In the genomic region with DNA sequence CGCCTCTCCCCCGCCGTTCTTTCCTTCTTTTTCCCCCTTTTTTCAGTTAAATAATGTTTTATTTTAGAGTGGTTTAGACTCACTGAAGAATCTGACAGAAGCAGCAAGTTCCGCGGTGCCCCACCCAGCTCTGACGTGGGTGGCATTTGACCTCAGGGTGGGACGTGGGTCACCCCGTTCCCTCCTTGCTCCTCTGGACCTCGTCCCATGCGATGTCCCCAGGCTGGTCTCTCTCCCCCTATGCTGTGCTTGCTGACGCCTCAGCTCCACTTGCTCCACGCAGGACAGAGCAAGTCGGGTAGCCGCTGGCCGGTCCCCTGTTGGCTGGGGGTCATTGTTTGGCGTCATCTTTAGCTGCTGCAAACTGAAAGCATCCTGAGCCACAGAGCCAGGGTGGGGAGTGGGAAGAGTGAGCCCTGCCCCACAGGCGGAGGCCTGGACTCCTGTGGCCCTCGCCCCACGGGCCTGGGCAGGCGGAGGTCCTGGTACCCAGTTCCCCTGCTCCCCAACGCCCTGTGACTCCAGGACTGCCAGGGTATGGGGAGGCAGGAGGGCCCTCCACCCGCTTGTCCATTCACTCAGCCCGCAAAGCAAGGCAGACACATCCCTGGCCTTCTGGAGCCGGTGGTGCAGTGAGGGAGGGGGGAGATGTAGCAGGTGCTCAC, we compare ENCODE assay signal across 24 cellular contexts. TPM values are rescaled to one million over a fixed set of nuclear protein-coding genes. Genes with fewer than 3 reads are reported as not detected.
A peak's percentile ranks its signal among the peaks of the same experiment; 100 is the strongest.
DNase-seq lines count a peak whose midpoint lies in the region; ATAC-seq and TF ChIP-seq lines count a peak whose summit lies in the region.
"Had no signal": no experiment of that assay in that cellular context is flagged by ENCODE, and none has a peak within 500 bp of the region (broad histone marks: within the 10 kb centered on the region; RNA-seq: fewer than 3 reads in every experiment).

No MANE protein-coding gene starts in this region.

- TF ChIP-seq CTCF in SK-N-SH (IDR thresholded peaks at IDR 0.05): no peak
- no peak for TF ChIP-seq CTCF in parathyroid adenoma (IDR thresholded peaks at IDR 0.05)
- no peak for TF ChIP-seq CTCF in uterus (IDR thresholded peaks at IDR 0.05)
- TF ChIP-seq CTCF in heart right ventricle (IDR thresholded peaks at IDR 0.05): no peak

- intact Hi-C loops in uterus (cut with DNase I; ENCODE audit: low total_unique reads): no loop called here
- intact Hi-C loops in heart right ventricle (cut with DNase I): loop anchor here in 2 of 10 donors (5.0 kb wide), 2 partner anchors 121 to 126 kb away; a partner anchor contains a TSS

- H4K20me1 ChIP-seq in SK-N-SH (ENCODE audit: insufficient read depth): no peaks in the 10 kb centered on the region

- peak overlapping the region in 1 of 2 experiments; percentile 69 for H3K18ac ChIP-seq in mesenchymal stem cell (ENCODE audit: low read depth in 1 of 2, low read length in 2 of 2)

- no peaks in the 10 kb centered on the region for H3K9me2 ChIP-seq in SK-N-SH

- H2BK12ac ChIP-seq in mesenchymal stem cell (ENCODE audit: low read length in 2 of 2): peak overlapping the region; percentile 46 to 85

- H3K23ac ChIP-seq in mesenchymal stem cell (ENCODE audit: low read length in 2 of 2): no peak overlapping the region

- H4K91ac ChIP-seq in mesenchymal stem cell (ENCODE audit: low read length): peak overlapping the region; percentile 8

- H2BK5ac ChIP-seq in mesenchymal stem cell (ENCODE audit: low read depth, low read length, poor library complexity, severe bottlenecking): no peak overlapping the region

- H3K9me3 ChIP-seq in SK-N-SH (no peaks in the 10 kb centered on the region), mesenchymal stem cell (ENCODE audit: control insufficient read depth, low read length) (no peaks in the 10 kb centered on the region), parathyroid adenoma (ENCODE audit: control insufficient read depth, low read length) (no peaks in the 10 kb centered on the region), uterus (no peaks in the 10 kb centered on the region), heart right ventricle (no peaks in the 10 kb centered on the region)

- peaks cover 5% of the 10 kb centered on the region for H3F3A ChIP-seq in SK-N-SH (replicated peaks; ENCODE audit: insufficient read depth)

- peak overlapping the region; percentile 16 for H2AK5ac ChIP-seq in mesenchymal stem cell (ENCODE audit: low read length, severe bottlenecking)

- TF ChIP-seq POLR2A in uterus (IDR thresholded peaks at IDR 0.05): no peak

- peak overlapping the region; percentile 51 for H2BK120ac ChIP-seq in mesenchymal stem cell (ENCODE audit: low read depth, low read length)

- H3K27me3 ChIP-seq in SK-N-SH (ENCODE audit: insufficient read depth): no peaks in the 10 kb centered on the region
- no peaks in the 10 kb centered on the region for H3K27me3 ChIP-seq in mesenchymal stem cell (ENCODE audit: control insufficient read depth in 1 of 2, insufficient read depth in 1 of 2, low read length in 2 of 2)
- H3K27me3 ChIP-seq in parathyroid adenoma (ENCODE audit: control insufficient read depth, insufficient read depth, low read length): no peaks in the 10 kb centered on the region
- no peaks in the 10 kb centered on the region for H3K27me3 ChIP-seq in uterus
- no peaks in the 10 kb centered on the region for H3K27me3 ChIP-seq in heart right ventricle

- H2AFZ ChIP-seq in SK-N-SH (ENCODE audit: low read depth): no peak overlapping the region
- no peak overlapping the region for H2AFZ ChIP-seq in mesenchymal stem cell (ENCODE audit: low read depth, low read length)
- H2AFZ ChIP-seq in parathyroid adenoma: no peak overlapping the region
- H2AFZ ChIP-seq: GM23248 had no signal

- H4K8ac ChIP-seq in mesenchymal stem cell (ENCODE audit: low read length): no peak overlapping the region

- DNase-seq in SK-N-SH (peak; percentile 22), mesenchymal stem cell (no peak), uterus (no peak), DMS153 treated with DMSO at 0.1 percent for 48 hours (lab: John Stamatoyannopoulos, UW; ENCODE audit: unreplicated experiment) (no peak), heart right ventricle (no peak)
- DNase-seq in stimulated activated naive CD8-positive, alpha-beta T cell treated with anti-CD3 and anti-CD28 coated beads, Interleukin-15, Interleukin-2, amounts not matched to agents 100 U/mL and 50 U/mL, for 24 hours: no peak
- DNase-seq: CD4-positive, CD25-positive, alpha-beta regulatory T cell; COR-L47; DMS153; GF-D8; GM23248; KBM-7; NCI-H1417 treated with DMSO at 0.1 percent for 48 hours; NCI-H187 treated with DMSO at 0.1 percent for 48 hours; NCI-H2227 treated with DMSO at 0.1 percent for 48 hours; NCI-H510A treated with DMSO at 0.1 percent for 48 hours; PC-3; SIG-M5 had no signal

- H3K9ac ChIP-seq in SK-N-SH (no peak overlapping the region), mesenchymal stem cell (ENCODE audit: low read length) (no peak overlapping the region), parathyroid adenoma (no peak overlapping the region)

- H3K14ac ChIP-seq in mesenchymal stem cell (ENCODE audit: low read length in 2 of 2): peak overlapping the region in 1 of 2 experiments; percentile 86

- no peak overlapping the region for H2BK15ac ChIP-seq in mesenchymal stem cell (ENCODE audit: low read depth, poor library complexity, severe bottlenecking)

- no peaks in the 10 kb centered on the region for H3K4me1 ChIP-seq in SK-N-SH (ENCODE audit: control insufficient read depth in 1 of 2, insufficient read depth in 2 of 2, low read depth in 1 of 2, low read length in 1 of 2)
- H3K4me1 ChIP-seq in mesenchymal stem cell (ENCODE audit: control insufficient read depth, insufficient read depth, low read depth, low read length): peaks cover 40% of the 10 kb centered on the region
- peaks cover 21% of the 10 kb centered on the region for H3K4me1 ChIP-seq in parathyroid adenoma
- H3K4me1 ChIP-seq in uterus: peaks cover 19 to 24% of the 10 kb centered on the region in 2 donors
- H3K4me1 ChIP-seq in heart right ventricle: peaks cover 0 to 23% (median 15%) of the 10 kb centered on the region in 9 donors

- TF ChIP-seq RAD21 in SK-N-SH (IDR thresholded peaks at IDR 0.05; ENCODE audit: low read length): no peak

- CTCF ChIA-PET in SK-N-SH (lab: Yijun Ruan, JAX): interaction anchor here (1.0 to 4.5 kb wide), 5 partner anchors 121 to 447 kb away, joined by 3 to 54 read pairs (median 7); a partner anchor contains a TSS

- no peak overlapping the region for H3K27ac ChIP-seq in SK-N-SH (ENCODE audit: low read depth in 2 of 2, low read length in 1 of 2)
- no peak overlapping the region for H3K27ac ChIP-seq in mesenchymal stem cell (ENCODE audit: low read length, poor library complexity, severe bottlenecking)
- peak overlapping the region; percentile 95 for H3K27ac ChIP-seq in parathyroid adenoma
- peak overlapping the region; percentile 88 to 96 for H3K27ac ChIP-seq in uterus
- H3K27ac ChIP-seq in heart right ventricle: no peak overlapping the region
- H3K27ac ChIP-seq: 22Rv1, RWPE1 had no signal

- H3K36me3 ChIP-seq in SK-N-SH (replicated peaks in 1 of 2; ENCODE audit: control insufficient read depth in 1 of 2, insufficient read depth in 2 of 2, low read length in 1 of 2) (peaks cover 3 to 37% of the 10 kb centered on the region in 2 experiments), mesenchymal stem cell (ENCODE audit: control insufficient read depth in 1 of 2, insufficient read depth in 2 of 2, low read depth in 1 of 2, low read length in 2 of 2) (peaks cover 34 to 57% of the 10 kb centered on the region in 2 experiments), parathyroid adenoma (ENCODE audit: control insufficient read depth, insufficient read depth, low read length) (no peaks in the 10 kb centered on the region), uterus (no peaks in the 10 kb centered on the region), heart right ventricle (peaks cover 0 to 66% (median 19%) of the 10 kb centered on the region in 9 donors)

- H3K4me2 ChIP-seq in SK-N-SH (no peak overlapping the region), mesenchymal stem cell (ENCODE audit: low read length, poor library complexity, severe bottlenecking) (no peak overlapping the region), parathyroid adenoma (ENCODE audit: low read length) (no peak overlapping the region)

- TF ChIP-seq EP300 in SK-N-SH (IDR thresholded peaks at IDR 0.05; ENCODE audit: borderline replicate concordance in 1 of 2, low read depth in 1 of 2, low read length in 1 of 2): no peak

- no peak for ATAC-seq in SK-N-SH treated with all-trans-retinoic acid at 6 μM for 48 hours
- ATAC-seq in stimulated activated naive CD8-positive, alpha-beta T cell treated with anti-CD3 and anti-CD28 coated beads, Interleukin-15, Interleukin-2, amounts not matched to agents 100 U/mL and 50 U/mL, for 24 hours: no peak
- ATAC-seq in heart right ventricle: no peak
- ATAC-seq: GM12878, HCT116, PC-3 had no signal

- POLR2A ChIA-PET in SK-N-SH (lab: Yijun Ruan, JAX): no interaction called here

- H3K4me3 ChIP-seq in SK-N-SH (ENCODE audit: low read depth in 2 of 2, low read length in 1 of 2) (no peak overlapping the region), mesenchymal stem cell (ENCODE audit: insufficient read depth in 1 of 2, low read depth in 1 of 2, low read length in 2 of 2) (no peak overlapping the region), parathyroid adenoma (ENCODE audit: low read depth, low read length) (no peak overlapping the region), uterus (no peak overlapping the region), heart right ventricle (no peak overlapping the region)
- H3K4me3 ChIP-seq: GM12878, GM23248 had no signal

- H3K4ac ChIP-seq in mesenchymal stem cell (ENCODE audit: low read depth in 1 of 2, low read length in 2 of 2): peak overlapping the region in 1 of 2 experiments; percentile 61

- WGBS in SK-N-SH (ENCODE audit: low lambda C conversion rate): 91% methylated on average over 17 of the region's 24 CpGs
- WGBS in mesenchymal stem cell: 93% methylated on average over 21 of the region's 24 CpGs
- 89 to 90% methylated on average over 24 of the region's 24 CpGs for WGBS in heart right ventricle, 2 donors

- peaks cover 22% of the 10 kb centered on the region for H3K79me1 ChIP-seq in mesenchymal stem cell (replicated peaks; ENCODE audit: low read length, poor library complexity, severe bottlenecking)

- no peaks in the 10 kb centered on the region for H3K79me2 ChIP-seq in SK-N-SH (ENCODE audit: insufficient read depth)
- H3K79me2 ChIP-seq in parathyroid adenoma: no peaks in the 10 kb centered on the region

RNA-seq across cellular contexts. Expression of a gene that starts 30.8 kb away (rescaled TPM):
- polyA plus RNA-seq in SK-N-SH (2012; rRNA removed): 6.0 and 6.9 TPM in 2 replicates
- 3.8 and 4.9 TPM in 2 replicates for polyA plus RNA-seq in SK-N-SH (2012; cell fraction: cytosol; rRNA removed)
- polyA plus RNA-seq in SK-N-SH (2012; cell fraction: nucleus; rRNA removed): 18.9 and 20.0 TPM in 2 replicates
- polyA plus RNA-seq in mesenchymal stem cell (2013, experiment 1 of 2): 3.7 TPM
- 3.6 TPM for polyA plus RNA-seq in mesenchymal stem cell (2013, experiment 2 of 2)
- total RNA-seq in uterus: 10 to 100 TPM in 3 of 4 donors, 1 to 10 TPM in 1; 3.3 to 38.8 (median 32.3) TPM
- total RNA-seq in heart right ventricle: 10 to 100 TPM in 2 of 10 donors, 1 to 10 TPM in 8; 6.0 to 10.2 (median 8.4) TPM
- 1 to 10 TPM; 4.5 to 5.3 TPM for polyA plus RNA-seq in heart right ventricle

RNA-seq across cellular contexts. Expression of a gene that starts 30.8 kb away (rescaled TPM):
- polyA plus RNA-seq in SK-N-SH (2012; rRNA removed): 7.0 and 8.4 TPM in 2 replicates
- 6.3 and 6.4 TPM in 2 replicates for polyA plus RNA-seq in SK-N-SH (2012; cell fraction: cytosol; rRNA removed)
- polyA plus RNA-seq in SK-N-SH (2012; cell fraction: nucleus; rRNA removed): 30.2 and 33.9 TPM in 2 replicates
- 10.4 TPM for polyA plus RNA-seq in mesenchymal stem cell (2013, experiment 1 of 2)
- polyA plus RNA-seq in mesenchymal stem cell (2013, experiment 2 of 2): 12.2 TPM
- total RNA-seq in uterus: 10 to 100 TPM; 17.9 to 31.1 (median 22.5) TPM
- total RNA-seq in heart right ventricle: 10 to 100 TPM; 21.6 to 28.9 (median 25.6) TPM
- polyA plus RNA-seq in heart right ventricle: 10 to 100 TPM; 17.9 to 18.5 TPM

Comparison
In these comparisons a context has a peak if more than half of its experiments do, and no peak if none do; other contexts are left out.
1. H3K27ac ChIP-seq: peak in parathyroid adenoma (single experiment) and uterus (2 of 2); none in SK-N-SH (0 of 2), mesenchymal stem cell (single experiment) and heart right ventricle (0 of 10).